ENCODE assay signal across 1 cellular context in genomic region chr5:98993512-98993911, GRCh38.
TF ChIP-seq lines count a peak whose summit lies in the region.

No MANE protein-coding gene starts in this region.

TF ChIP-seq in K562, 482 proteins besides CTCF, POLR2A, EP300 and RAD21 (continued from another document):
- TF ChIP-seq ZNF280A (IDR thresholded peaks at IDR 0.05; ENCODE audit: low read depth, partially characterized antibody) (no peak), TOE1 (IDR thresholded peaks at IDR 0.05; ENCODE audit: borderline replicate concordance) (no peak), TOE1 (CRISPR knock-in tag; IDR thresholded peaks at IDR 0.05; ENCODE audit: borderline replicate concordance, low read depth) (no peak)
